Comparison of ENCODE assay signal across 23 cellular contexts in the genomic region with DNA sequence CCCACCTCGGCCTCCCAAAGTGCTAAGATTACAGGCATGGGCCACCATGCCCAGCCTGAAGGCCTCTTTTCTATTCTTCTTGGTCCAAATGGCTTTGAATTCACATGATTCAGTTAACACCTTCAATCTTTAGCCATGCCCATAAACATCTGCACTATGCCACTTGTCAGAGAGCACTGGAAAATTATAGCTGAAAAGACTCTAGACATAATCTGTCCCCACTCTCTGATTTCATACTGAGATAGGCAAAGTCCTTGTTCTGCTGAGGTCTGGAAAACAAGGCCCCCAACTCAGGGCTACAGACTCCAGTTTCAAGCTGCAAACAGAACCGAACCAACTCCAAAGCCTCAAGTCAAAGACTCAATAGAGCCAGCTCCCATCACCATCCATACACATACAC.
"Had no signal": no experiment of that assay in that cellular context is flagged by ENCODE, and none has a peak within 500 bp of the region (broad histone marks: within the 10 kb centered on the region; RNA-seq: fewer than 3 reads in every experiment).

No MANE protein-coding gene starts in this region.

- H3K4me3 ChIP-seq: left lung, prostate gland, right atrium auricular region, skin epidermis had no signal

- H3K27ac ChIP-seq: left lung, prostate gland, right atrium auricular region had no signal

- DNase-seq: activated CD4-positive, alpha-beta memory T cell treated with anti-CD3 and anti-CD28 coated beads, Interleukin-2, amount 10 ng/mL, durations not matched to agents 7 days and 5 days; activated CD4-positive, alpha-beta T cell treated with anti-CD3 and anti-CD28 coated beads for 36 hours; activated naive CD4-positive, alpha-beta T cell treated with anti-CD3 and anti-CD28 coated beads, Interleukin-2, amount 10 ng/mL, durations not matched to agents 7 days and 5 days; activated T-cell treated with anti-CD3 and anti-CD28 coated beads, Interleukin-2, amount 50 U/mL, for 24 hours; aorta; cerebellar nuclear complex; dermis blood vessel endothelial cell; effector memory CD4-positive, alpha-beta T cell; foreskin melanocyte; glutamatergic neuron; left lung; stimulated activated CD4-positive, alpha-beta T cell treated with anti-CD3 and anti-CD28 coated beads, Interleukin-15, amount 100 ng/mL, for 24 hours; stimulated activated CD4-positive, alpha-beta T cell treated with anti-CD3 and anti-CD28 coated beads, Interleukin-2, amount 100 ng/mL, for 48 hours; SW 1271 had no signal

- H3K27ac Mint-ChIP-seq: activated CD4-positive, alpha-beta memory T cell treated with anti-CD3 and anti-CD28 coated beads, Interleukin-2, amount 10 ng/mL, durations not matched to agents 7 days and 5 days; activated CD4-positive, alpha-beta T cell treated with anti-CD3 and anti-CD28 coated beads for 36 hours; activated naive CD4-positive, alpha-beta T cell treated with anti-CD3 and anti-CD28 coated beads, Interleukin-2, amount 10 ng/mL, durations not matched to agents 7 days and 5 days; activated T-cell treated with anti-CD3 and anti-CD28 coated beads, Interleukin-2, amount 50 U/mL, for 24 hours; activated T-helper 2 cell treated with anti-CD3 and anti-CD28 coated beads, Interferon-gamma antibody, Interleukin-2, Interleukin-4, amounts not matched to agents 10 μg/mL and 5 μg/mL and 100 μg/mL, durations not matched to agents 14 hours and 24 hours and 36 hours; stimulated activated naive CD8-positive, alpha-beta T cell treated with anti-CD3 and anti-CD28 coated beads, Interleukin-15, Interleukin-2, amounts not matched to agents 100 ng/mL and 50 ng/mL, for 24 hours; T-helper 2 cell treated with Interferon-gamma antibody and Interleukin-4, amounts not matched to agents 5 μg/mL and 100 μg/mL, for 36 hours; type B pancreatic cell; WTC11 had no signal

- H3K9me3 ChIP-seq: left lung, prostate gland, right atrium auricular region had no signal

- H3K36me3 Mint-ChIP-seq: activated naive CD4-positive, alpha-beta T cell treated with anti-CD3 and anti-CD28 coated beads, Interleukin-2, amount 10 ng/mL, durations not matched to agents 7 days and 5 days had no signal

- H3K4me1 ChIP-seq: prostate gland, right atrium auricular region had no signal

- H3K27me3 ChIP-seq: left lung, right atrium auricular region had no signal

- H3K4me1 Mint-ChIP-seq: activated CD4-positive, alpha-beta memory T cell treated with anti-CD3 and anti-CD28 coated beads, Interleukin-2, amount 10 ng/mL, durations not matched to agents 7 days and 5 days; activated CD4-positive, alpha-beta T cell treated with anti-CD3 and anti-CD28 coated beads for 36 hours; activated naive CD4-positive, alpha-beta T cell treated with anti-CD3 and anti-CD28 coated beads, Interleukin-2, amount 10 ng/mL, durations not matched to agents 7 days and 5 days; neural crest cell had no signal

- ATAC-seq: activated CD4-positive, alpha-beta T cell treated with anti-CD3 and anti-CD28 coated beads for 36 hours; left lung; WTC11 had no signal

- H3K4me3 Mint-ChIP-seq: activated CD4-positive, alpha-beta memory T cell treated with anti-CD3 and anti-CD28 coated beads, Interleukin-2, amount 10 ng/mL, durations not matched to agents 7 days and 5 days; activated CD4-positive, alpha-beta T cell treated with anti-CD3 and anti-CD28 coated beads for 36 hours; activated naive CD4-positive, alpha-beta T cell treated with anti-CD3 and anti-CD28 coated beads, Interleukin-2, amount 10 ng/mL, durations not matched to agents 7 days and 5 days; activated T-cell treated with anti-CD3 and anti-CD28 coated beads, Interleukin-2, amount 50 U/mL, for 24 hours; neural crest cell; stimulated activated naive CD8-positive, alpha-beta T cell treated with anti-CD3 and anti-CD28 coated beads, Interleukin-15, Interleukin-2, amounts not matched to agents 100 ng/mL and 50 ng/mL, for 24 hours; T-helper 2 cell treated with Interferon-gamma antibody and Interleukin-4, amounts not matched to agents 5 μg/mL and 100 μg/mL, for 36 hours; type B pancreatic cell; WTC11 had no signal

- H3K27me3 Mint-ChIP-seq: type B pancreatic cell had no signal

- H3K36me3 ChIP-seq: left lung, prostate gland had no signal

- H3K9me3 Mint-ChIP-seq: activated CD4-positive, alpha-beta memory T cell treated with anti-CD3 and anti-CD28 coated beads, Interleukin-2, amount 10 ng/mL, durations not matched to agents 7 days and 5 days; activated naive CD4-positive, alpha-beta T cell treated with anti-CD3 and anti-CD28 coated beads, Interleukin-2, amount 10 ng/mL, durations not matched to agents 7 days and 5 days; activated T-cell treated with anti-CD3 and anti-CD28 coated beads, Interleukin-2, amount 50 U/mL, for 24 hours; activated T-helper 2 cell treated with anti-CD3 and anti-CD28 coated beads, Interferon-gamma antibody, Interleukin-2, Interleukin-4, amounts not matched to agents 10 μg/mL and 5 μg/mL and 100 μg/mL, durations not matched to agents 14 hours and 24 hours and 36 hours; neural crest cell; stimulated activated naive CD8-positive, alpha-beta T cell treated with anti-CD3 and anti-CD28 coated beads, Interleukin-15, Interleukin-2, amounts not matched to agents 100 ng/mL and 50 ng/mL, for 24 hours; T-helper 2 cell treated with Interferon-gamma antibody and Interleukin-4, amounts not matched to agents 5 μg/mL and 100 μg/mL, for 36 hours; type B pancreatic cell; WTC11 had no signal
